ENCODE assay signal across 8 cellular contexts in genomic region chr14:35292051-35292769, GRCh38. TPM values are rescaled to one million over a fixed set of nuclear protein-coding genes. Genes with fewer than 3 reads are reported as not detected.
DNase-seq lines count a peak whose midpoint lies in the region; ATAC-seq and TF ChIP-seq lines count a peak whose summit lies in the region.

PSMA6 (plus strand) TSS chr14:35292382; CDS start chr14:35292477, 95 bp downstream.

- H3K9me3 ChIP-seq in RWPE2 (ENCODE audit: severe bottlenecking) (no peaks in the 10 kb centered on the region), fibroblast of lung (ENCODE audit: control insufficient read depth, insufficient read depth, low read depth, low read length) (no peaks in the 10 kb centered on the region)

- H3K36me3 Mint-ChIP-seq in activated T-helper 2 cell treated with anti-CD3 and anti-CD28 coated beads, Interferon-gamma antibody, Interleukin-2, Interleukin-4, amounts not matched to agents 10 μg/mL and 5 μg/mL and 100 μg/mL, durations not matched to agents 14 hours and 24 hours and 36 hours (ENCODE audit: low read depth), result peaks cover 40% of the 10 kb centered on the region
- peaks cover 0 to 7% (median 0%) of the 10 kb centered on the region in 3 donors for H3K36me3 Mint-ChIP-seq in naive thymus-derived CD8-positive, alpha-beta T cell

- H4K20me1 ChIP-seq in fibroblast of lung (ENCODE audit: control insufficient read depth, extremely low read depth, insufficient read depth, low read length), result no peaks in the 10 kb centered on the region

- H3K27ac Mint-ChIP-seq in activated T-helper 2 cell treated with anti-CD3 and anti-CD28 coated beads, Interferon-gamma antibody, Interleukin-2, Interleukin-4, amounts not matched to agents 10 μg/mL and 5 μg/mL and 100 μg/mL, durations not matched to agents 14 hours and 24 hours and 36 hours, result peak within 1 kb of the TSS; percentile 96
- H3K27ac Mint-ChIP-seq in naive thymus-derived CD8-positive, alpha-beta T cell, result peak within 1 kb of the TSS; percentile 94 to 99 (median 98)

- POLR2A ChIA-PET in naive thymus-derived CD8-positive, alpha-beta T cell (lab: Charles Lee), result interaction anchor here (0.6 to 5.7 kb wide), 22 partner anchors 8 to 362 kb away, joined by 3 to 162 read pairs (median 6); partner anchors contain the start of genes NFKBIA, PPP2R3C and PRORP

- H3K4me1 ChIP-seq in RWPE2 (ENCODE audit: insufficient read depth, poor library complexity, severe bottlenecking) (peaks cover 15% of the 10 kb centered on the region), fibroblast of lung (ENCODE audit: control insufficient read depth, extremely low read depth, insufficient read depth, low read length) (no peaks in the 10 kb centered on the region)

- intact Hi-C loops in activated T-helper 2 cell treated with anti-CD3 and anti-CD28 coated beads, Interferon-gamma antibody, Interleukin-2, Interleukin-4, amounts not matched to agents 10 μg/mL and 5 μg/mL and 100 μg/mL, durations not matched to agents 14 hours and 24 hours and 36 hours (cut with micrococcal nuclease), result loop anchor here (1.0 to 5.0 kb wide), 9 partner anchors 10 to 535 kb away; partner anchors contain the start of genes BRMS1L and PRORP

- peak within 1 kb of the TSS; percentile 93 for H3K4me2 ChIP-seq in fibroblast of lung (ENCODE audit: extremely low read depth, insufficient read depth, low read length)

- H3K36me3 ChIP-seq in RWPE2 (ENCODE audit: low read depth) (peaks cover 38% of the 10 kb centered on the region), fibroblast of lung (ENCODE audit: control insufficient read depth, insufficient read depth, low read length) (no peaks in the 10 kb centered on the region)

- DNase-seq in EH (ENCODE audit: low read depth), result peak; percentile 99
- peak; percentile 98 for DNase-seq in H4 (ENCODE audit: low spot score)
- DNase-seq in LoVo (ENCODE audit: low spot score), result peak; percentile 98
- DNase-seq in RWPE2 (ENCODE audit: low spot score), result peak; percentile 99
- peak; percentile 99 for DNase-seq in activated T-helper 2 cell treated with anti-CD3 and anti-CD28 coated beads, Interferon-gamma antibody, Interleukin-2, Interleukin-4, amounts not matched to agents 10 μg/mL and 5 μg/mL and 100 μg/mL, durations not matched to agents 14 hours and 24 hours and 36 hours (ENCODE audit: low spot score)
- DNase-seq in fibroblast of lung (ENCODE audit: low read depth in 2 of 2), result peak; percentile 98 to 99
- DNase-seq in naive thymus-derived CD8-positive, alpha-beta T cell, result peak; percentile 94 to 100 (median 99)
- peak; percentile 93 to 99 (median 98) for DNase-seq in stimulated activated naive CD4-positive, alpha-beta T cell (lab: John Stamatoyannopoulos, UW)

- H3K79me2 ChIP-seq in fibroblast of lung (ENCODE audit: control insufficient read depth, insufficient read depth, low read length), result peaks cover 48% of the 10 kb centered on the region

- peak within 1 kb of the TSS; percentile 94 for H2AFZ ChIP-seq in fibroblast of lung (ENCODE audit: low read length)

- TF ChIP-seq CTCF in RWPE2 (IDR thresholded peaks at IDR 0.05; ENCODE audit: poor library complexity, severe bottlenecking) (no peak), fibroblast of lung (conservative IDR thresholded peaks at IDR 0.05 in 1 of 2, IDR thresholded peaks at IDR 0.05 in 1 of 2; ENCODE audit: low read depth in 1 of 2, low read length in 2 of 2) (no peak)

- no peaks in the 10 kb centered on the region for H3K27me3 Mint-ChIP-seq in activated T-helper 2 cell treated with anti-CD3 and anti-CD28 coated beads, Interferon-gamma antibody, Interleukin-2, Interleukin-4, amounts not matched to agents 10 μg/mL and 5 μg/mL and 100 μg/mL, durations not matched to agents 14 hours and 24 hours and 36 hours (ENCODE audit: low read depth)
- H3K27me3 Mint-ChIP-seq in naive thymus-derived CD8-positive, alpha-beta T cell, result no peaks in the 10 kb centered on the region

- H3K9ac ChIP-seq in fibroblast of lung (ENCODE audit: insufficient read depth, low read length), result peak within 1 kb of the TSS; percentile 84

- peak; percentile 92 for ATAC-seq in RWPE2 (ENCODE audit: low read depth)
- ATAC-seq in naive thymus-derived CD8-positive, alpha-beta T cell, result peak; percentile 93 to 94

- H3K27ac ChIP-seq in RWPE2 (ENCODE audit: poor library complexity, severe bottlenecking) (peak within 1 kb of the TSS; percentile 55), fibroblast of lung (ENCODE audit: insufficient read depth, low read length) (peak within 1 kb of the TSS; percentile 91)

- no peaks in the 10 kb centered on the region for H3K9me3 Mint-ChIP-seq in activated T-helper 2 cell treated with anti-CD3 and anti-CD28 coated beads, Interferon-gamma antibody, Interleukin-2, Interleukin-4, amounts not matched to agents 10 μg/mL and 5 μg/mL and 100 μg/mL, durations not matched to agents 14 hours and 24 hours and 36 hours
- no peaks in the 10 kb centered on the region for H3K9me3 Mint-ChIP-seq in naive thymus-derived CD8-positive, alpha-beta T cell

- H3K4me1 Mint-ChIP-seq in activated T-helper 2 cell treated with anti-CD3 and anti-CD28 coated beads, Interferon-gamma antibody, Interleukin-2, Interleukin-4, amounts not matched to agents 10 μg/mL and 5 μg/mL and 100 μg/mL, durations not matched to agents 14 hours and 24 hours and 36 hours (ENCODE audit: low read depth), result peaks cover 44% of the 10 kb centered on the region
- peaks cover 8 to 60% (median 46%) of the 10 kb centered on the region in 4 donors for H3K4me1 Mint-ChIP-seq in naive thymus-derived CD8-positive, alpha-beta T cell

- H3K27me3 ChIP-seq in RWPE2 (ENCODE audit: insufficient read depth, poor library complexity, severe bottlenecking), result no peaks in the 10 kb centered on the region
- H3K27me3 ChIP-seq in fibroblast of lung (ENCODE audit: control insufficient read depth, insufficient read depth, low read length), result no peaks in the 10 kb centered on the region

- H3K4me3 ChIP-seq in RWPE2 (ENCODE audit: severe bottlenecking), result peak within 1 kb of the TSS; percentile 75
- peak within 1 kb of the TSS; percentile 67 to 94 (median 86) for H3K4me3 ChIP-seq in fibroblast of lung (replicated peaks in 1 of 4; ENCODE audit: control extremely low read depth in 1 of 4, insufficient read depth in 1 of 4, low read depth in 3 of 4, low read length in 4 of 4)

- H3K4me3 Mint-ChIP-seq in activated T-helper 2 cell treated with anti-CD3 and anti-CD28 coated beads, Interferon-gamma antibody, Interleukin-2, Interleukin-4, amounts not matched to agents 10 μg/mL and 5 μg/mL and 100 μg/mL, durations not matched to agents 14 hours and 24 hours and 36 hours (ENCODE audit: low read depth), result peak within 1 kb of the TSS; percentile 99
- peak within 1 kb of the TSS; percentile 95 to 98 (median 98) for H3K4me3 Mint-ChIP-seq in naive thymus-derived CD8-positive, alpha-beta T cell

RNA-seq across cellular contexts. Expression of gene PSMA6, which starts in this region (rescaled TPM):
- total RNA-seq in H4 (2014; rRNA removed; shearing (Covaris generic)), result 429 and 475 TPM in 2 replicates
- 396 and 397 TPM in 2 replicates for total RNA-seq in activated T-helper 2 cell treated with anti-CD3 and anti-CD28 coated beads, Interferon-gamma antibody, Interleukin-2, Interleukin-4, amounts not matched to agents 10 μg/mL and 5 μg/mL and 100 μg/mL, durations not matched to agents 14 hours and 24 hours and 36 hours
- total RNA-seq in fibroblast of lung, result 190 and 254 TPM in 2 replicates
- polyA plus RNA-seq in fibroblast of lung, result 225 and 253 TPM in 2 replicates
- polyA plus RNA-seq in fibroblast of lung (2012), result 191 and 218 TPM in 2 replicates
- 31.7 and 41.0 TPM in 2 replicates for polyA minus RNA-seq in fibroblast of lung (ENCODE audit: low replicate concordance)
- 100 to 1,000 TPM; 104 to 126 TPM for total RNA-seq in naive thymus-derived CD8-positive, alpha-beta T cell
- polyA plus RNA-seq in naive thymus-derived CD8-positive, alpha-beta T cell, result 100 to 1,000 TPM; 256 to 378 (median 273) TPM

Comparison
In these comparisons a context has a peak if more than half of its experiments do, and no peak if none do; other contexts are left out.
1. Peak in every context shown above with its lines: DNase-seq, ATAC-seq, H3K4me3 ChIP-seq and H3K27ac ChIP-seq.